24 cellular contexts compared by ENCODE assay signal in the genomic region with DNA sequence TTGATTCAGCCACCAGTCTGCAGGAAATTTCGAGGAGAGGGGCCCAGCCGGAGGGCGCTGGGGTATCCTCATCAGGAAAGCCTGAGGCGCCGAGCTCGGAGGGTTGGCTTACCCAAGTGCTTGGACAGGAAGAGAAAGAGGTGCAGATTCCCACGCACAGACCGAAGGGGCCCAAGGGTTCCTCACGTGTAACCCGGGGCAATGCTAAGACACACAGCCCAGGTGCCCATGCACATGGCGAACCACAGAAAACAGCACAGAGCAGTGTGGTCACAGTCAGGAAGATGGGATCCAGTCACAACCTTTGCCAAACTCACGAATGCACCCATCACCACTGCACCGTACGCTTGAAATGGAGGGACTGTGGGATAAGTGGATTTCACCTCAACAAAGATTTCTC. TPM values are rescaled to one million over a fixed set of nuclear protein-coding genes. Genes with fewer than 3 reads are reported as not detected.
"Had no signal": no experiment of that assay in that cellular context is flagged by ENCODE, and none has a peak within 500 bp of the region (broad histone marks: within the 10 kb centered on the region; RNA-seq: fewer than 3 reads in every experiment).

No MANE protein-coding gene starts in this region.

- H3K36me3 ChIP-seq: left ventricle myocardium inferior, ovary, right atrium auricular region, right lobe of liver, uterus had no signal

- H3K27me3 Mint-ChIP-seq: progenitor cell of endocrine pancreas, type B pancreatic cell had no signal

- H3K9me3 ChIP-seq: left ventricle myocardium inferior, mucosa of descending colon, ovary, right atrium auricular region, right lobe of liver, tibial nerve, uterus had no signal

- ATAC-seq: mucosa of descending colon; naive thymus-derived CD4-positive, alpha-beta T cell; natural killer cell treated with Interleukin-12 subunit alpha and Interleukin-12 subunit beta and Interleukin-15 and Interleukin-18, amount 100 ng/mL, for 72 hours; stimulated activated naive B cell treated with anti-CD40 and anti-IgM and Interleukin-4, amounts not matched to agents 10 μg/mL and 1 μg/mL and 100 μg/mL, for 72 hours had no signal

- H3K4me1 Mint-ChIP-seq: memory B cell had no signal

- H3K4me3 ChIP-seq: left ventricle myocardium inferior, mucosa of descending colon, ovary, right atrium auricular region, right lobe of liver, smooth muscle cell, tibial nerve, uterus had no signal

- H3K27ac ChIP-seq: left ventricle myocardium inferior, ovary, right atrium auricular region, right lobe of liver, tibial nerve, uterus had no signal

- H3K9me3 Mint-ChIP-seq: immature natural killer cell; memory B cell; natural killer cell treated with Interleukin-12 subunit alpha and Interleukin-12 subunit beta and Interleukin-15 and Interleukin-18, amount 100 ng/mL, for 72 hours; stimulated activated naive CD8-positive, alpha-beta T cell treated with anti-CD3 and anti-CD28 coated beads, Interleukin-15, Interleukin-2, amounts not matched to agents 100 ng/mL and 50 ng/mL, for 24 hours; type B pancreatic cell had no signal

- H3K27me3 ChIP-seq: ovary, right atrium auricular region, right lobe of liver, tibial nerve, uterus had no signal

- H3K27ac Mint-ChIP-seq: memory B cell; natural killer cell treated with Interleukin-12 subunit alpha and Interleukin-12 subunit beta and Interleukin-15 and Interleukin-18, amount 100 ng/mL, for 72 hours; progenitor cell of endocrine pancreas; stimulated activated naive B cell treated with anti-CD40 and anti-IgM and Interleukin-4, amounts not matched to agents 10 μg/mL and 1 μg/mL and 100 μg/mL, for 72 hours; stimulated activated naive CD8-positive, alpha-beta T cell treated with anti-CD3 and anti-CD28 coated beads, Interleukin-15, Interleukin-2, amounts not matched to agents 100 ng/mL and 50 ng/mL, for 24 hours had no signal

- DNase-seq: hypothalamus; immature natural killer cell; left ventricle myocardium inferior; midbrain; mucosa of descending colon; naive thymus-derived CD4-positive, alpha-beta T cell; ovary; stimulated activated CD4-positive, alpha-beta T cell treated with anti-CD3 and anti-CD28 coated beads, Interleukin-12 subunit alpha, Interleukin-12 subunit beta, amount 100 ng/mL, for 4 hours; stimulated activated CD4-positive, alpha-beta T cell treated with anti-CD3 and anti-CD28 coated beads, Interleukin-15, amount 100 ng/mL, for 24 hours; stimulated activated CD4-positive, alpha-beta T cell treated with anti-CD3 and anti-CD28 coated beads, Interleukin-2, amount 100 ng/mL, for 24 hours; stimulated activated CD4-positive, alpha-beta T cell treated with anti-CD3 and anti-CD28 coated beads, Interleukin-4, amount 100 ng/mL, for 1 hour; stimulated activated naive B cell treated with anti-CD40 and anti-IgM and Interleukin-4, amounts not matched to agents 10 μg/mL and 1 μg/mL and 100 μg/mL, for 72 hours; substantia nigra; uterus had no signal

- H3K4me3 Mint-ChIP-seq: immature natural killer cell; memory B cell; naive thymus-derived CD4-positive, alpha-beta T cell; natural killer cell treated with Interleukin-12 subunit alpha and Interleukin-12 subunit beta and Interleukin-15 and Interleukin-18, amount 100 ng/mL, for 72 hours; stimulated activated naive B cell treated with anti-CD40 and anti-IgM and Interleukin-4, amounts not matched to agents 10 μg/mL and 1 μg/mL and 100 μg/mL, for 72 hours; stimulated activated naive CD8-positive, alpha-beta T cell treated with anti-CD3 and anti-CD28 coated beads, Interleukin-15, Interleukin-2, amounts not matched to agents 100 ng/mL and 50 ng/mL, for 24 hours; type B pancreatic cell had no signal

- H3K4me1 ChIP-seq: tibial nerve, uterus had no signal

RNA-seq across cellular contexts. Expression of gene GRTP1, which starts 30.9 kb away (rescaled TPM):
- total RNA-seq: myocyte; natural killer cell treated with Interleukin-12 subunit alpha and Interleukin-12 subunit beta and Interleukin-15 and Interleukin-18, amount 100 ng/mL, for 72 hours had no signal
